In genomic region chr7:157000741-157001653, GRCh38 we compare ENCODE assay signal across 1 cellular context.
TF ChIP-seq lines count a peak whose summit lies in the region.

No MANE protein-coding gene starts in this region.

TF ChIP-seq in HEK293, 187 proteins besides CTCF, POLR2A, EP300 and RAD21 (continued from another document):
- TF ChIP-seq ZNF26 (tag by site-specific recombination; IDR thresholded peaks at IDR 0.05) (no peak), OSR2 (tag by site-specific recombination; IDR thresholded peaks at IDR 0.05) (peak; percentile 71), HIC1 (tag by site-specific recombination; IDR thresholded peaks at IDR 0.05) (no peak), ZNF571 (tag by site-specific recombination; IDR thresholded peaks at IDR 0.05) (no peak), GLIS2 (tag by site-specific recombination; IDR thresholded peaks at IDR 0.05) (0 out of 2 replicates have a peak, but pooled peaks have one; percentile 34), ZBTB10 (tag by site-specific recombination; IDR thresholded peaks at IDR 0.05) (no peak), ZNF148 (tag by site-specific recombination; IDR thresholded peaks at IDR 0.05; ENCODE audit: borderline replicate concordance) (no peak), ZNF791 (tag by site-specific recombination; IDR thresholded peaks at IDR 0.05) (no peak), ZIC2 (tag by site-specific recombination; IDR thresholded peaks at IDR 0.05) (peak; percentile 89), PATZ1 (tag by site-specific recombination; IDR thresholded peaks at IDR 0.05) (peak; percentile 39; the same call in 1 of the 2 replicates), ZNF366 (tag by site-specific recombination; conservative IDR thresholded peaks at IDR 0.05) (no peak), ZSCAN23 (tag by site-specific recombination; IDR thresholded peaks at IDR 0.05) (no peak), ZNF513 (tag by site-specific recombination; IDR thresholded peaks at IDR 0.05) (no peak), ZNF221 (tag by site-specific recombination; IDR thresholded peaks at IDR 0.05; ENCODE audit: borderline replicate concordance) (no peak), ZFP41 (tag by site-specific recombination; IDR thresholded peaks at IDR 0.05; ENCODE audit: borderline replicate concordance) (no peak), ZNF830 (tag by site-specific recombination; IDR thresholded peaks at IDR 0.05; ENCODE audit: low read depth) (no peak), ZNF362 (tag by site-specific recombination; IDR thresholded peaks at IDR 0.05) (peak; percentile 57; the same call in 1 of the 2 replicates), ZNF335 (tag by site-specific recombination; conservative IDR thresholded peaks at IDR 0.05) (peak; percentile 38; the same call in 1 of the 2 replicates)
